Comparison of ENCODE assay signal across 27 cellular contexts in the genomic region with DNA sequence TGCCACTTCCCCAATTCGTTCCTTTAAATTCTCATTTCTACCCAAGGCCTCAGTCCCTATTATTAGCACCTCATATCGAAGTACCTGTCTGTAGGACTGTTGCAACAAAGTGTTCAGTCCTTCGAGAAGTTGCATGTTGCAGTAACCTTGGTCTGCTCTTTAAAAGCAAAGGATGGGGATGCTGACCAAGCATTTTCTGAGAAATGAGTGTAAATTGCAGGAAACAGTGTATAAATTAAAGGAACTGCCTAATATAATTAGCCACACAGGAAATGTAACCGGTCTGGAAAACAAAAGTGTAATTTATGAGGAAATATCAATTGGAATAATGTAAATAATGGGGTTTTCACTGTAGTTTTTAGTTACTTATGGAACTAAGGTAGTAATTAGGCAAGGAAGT.
"Had no signal": no experiment of that assay in that cellular context is flagged by ENCODE, and none has a peak within 500 bp of the region (broad histone marks: within the 10 kb centered on the region; RNA-seq: fewer than 3 reads in every experiment).

No MANE protein-coding gene starts in this region.

- H3K27ac ChIP-seq: neural progenitor cell, ovary, parathyroid adenoma, psoas muscle, skin epidermis, spleen, stomach, thoracic aorta, thyroid gland, tibial nerve, upper lobe of left lung, vagina had no signal

- FAIRE-seq: urothelium cell line had no signal

- H3K36me3 ChIP-seq: ovary, spleen, stomach, thoracic aorta, thyroid gland, tibial nerve, upper lobe of left lung, vagina had no signal

- H3K27me3 ChIP-seq: neural progenitor cell, ovary, spleen, stomach, thyroid gland, tibial nerve, upper lobe of left lung, vagina had no signal

- H3K79me2 ChIP-seq: parathyroid adenoma had no signal

- ATAC-seq: natural killer cell; psoas muscle; right cardiac atrium; sciatic nerve; stimulated activated effector memory CD8-positive, alpha-beta T cell treated with anti-CD3 and anti-CD28 coated beads, Interleukin-12 subunit alpha, Interleukin-12 subunit beta, amount 100 ng/mL, for 72 hours; stimulated activated naive B cell treated with anti-CD40 and anti-IgM and Interleukin-4, amounts not matched to agents 10 μg/mL and 1 μg/mL and 100 μg/mL, for 72 hours had no signal

- H3K9ac ChIP-seq: neural progenitor cell, parathyroid adenoma had no signal

- H2AFZ ChIP-seq: neural progenitor cell, parathyroid adenoma had no signal

- H3K4me2 ChIP-seq: neural progenitor cell, smooth muscle cell had no signal

- H3K4me3 ChIP-seq: neural progenitor cell, ovary, psoas muscle, skin epidermis, smooth muscle cell, spleen, stomach, thoracic aorta, thyroid gland, tibial nerve, upper lobe of left lung, vagina had no signal

- H3K4me1 ChIP-seq: neural progenitor cell, parathyroid adenoma, psoas muscle, stomach, thyroid gland, tibial nerve, vagina had no signal

- DNase-seq: natural killer cell; occipital lobe; ovary; posterior cingulate gyrus; psoas muscle; right cardiac atrium; spleen; stimulated activated CD4-positive, alpha-beta T cell treated with anti-CD3 and anti-CD28 coated beads, Interleukin-12 subunit alpha, Interleukin-12 subunit beta, amount 100 ng/mL, for 4 hours; stimulated activated CD4-positive, alpha-beta T cell treated with anti-CD3 and anti-CD28 coated beads, Interleukin-2, amount 100 ng/mL, for 24 hours; stimulated activated CD4-positive, alpha-beta T cell treated with anti-CD3 and anti-CD28 coated beads, Interleukin-2, amount 100 ng/mL, for 48 hours; stimulated activated CD4-positive, alpha-beta T cell treated with anti-CD3 and anti-CD28 coated beads, Interleukin-4, amount 100 ng/mL, for 24 hours; stimulated activated naive B cell treated with anti-CD40 and anti-IgM and Interleukin-4, amounts not matched to agents 10 μg/mL and 1 μg/mL and 100 μg/mL, for 72 hours; stimulated activated naive CD4-positive, alpha-beta T cell treated with Interleukin-2 at 50 U/mL for 16 hours; stomach; thyroid gland; trophoblast cell; upper lobe of left lung had no signal

- H3K9me3 ChIP-seq: ovary, psoas muscle, thoracic aorta, thyroid gland, vagina had no signal
